In genomic region chr3:45564172-45564571, GRCh38 we compare ENCODE assay signal across 17 cellular contexts. TPM values are rescaled to one million over a fixed set of nuclear protein-coding genes. Genes with fewer than 3 reads are reported as not detected.
DNase-seq lines count a peak whose midpoint lies in the region; ATAC-seq and TF ChIP-seq lines count a peak whose summit lies in the region.
"Had no signal": no experiment of that assay in that cellular context is flagged by ENCODE, and none has a peak within 500 bp of the region (broad histone marks: within the 10 kb centered on the region; RNA-seq: fewer than 3 reads in every experiment).

No MANE protein-coding gene starts in this region.

- DNase-seq in stimulated activated CD4-positive, alpha-beta T cell treated with anti-CD3 and anti-CD28 coated beads, Interleukin-2, amount 100 ng/mL, for 24 hours, result no peak
- no peak for DNase-seq in activated CD8-positive, alpha-beta memory T cell treated with anti-CD3 and anti-CD28 coated beads for 24 hours
- no peak for DNase-seq in suprapubic skin (ENCODE audit: low spot score in 2 of 2)
- DNase-seq: CD4-positive, CD25-positive, alpha-beta regulatory T cell; effector CD8-positive, alpha-beta T cell; foreskin fibroblast; HCEC 1CT; mesenchymal stem cell; NCI-H187 treated with DMSO at 0.1 percent for 48 hours; stomach had no signal

- H3K27me3 ChIP-seq in suprapubic skin, result no peaks in the 10 kb centered on the region
- H3K27me3 ChIP-seq: breast epithelium, SJSA1, stomach had no signal

- no peak overlapping the region for H3K4me3 ChIP-seq in suprapubic skin
- H3K4me3 ChIP-seq: breast epithelium, SJSA1, stomach had no signal

- no peak for TF ChIP-seq CTCF in suprapubic skin (IDR thresholded peaks at IDR 0.05)

- no peak for TF ChIP-seq EP300 in suprapubic skin (IDR thresholded peaks at IDR 0.05)

- H3K27ac ChIP-seq in suprapubic skin, result no peak overlapping the region
- H3K27ac ChIP-seq: breast epithelium, neutrophil, SJSA1, stomach had no signal

- no peak for TF ChIP-seq POLR2A in suprapubic skin (IDR thresholded peaks at IDR 0.05)

- ATAC-seq in GM19328 (IDR thresholded peaks at IDR 0.05; ENCODE audit: unreplicated experiment) (peak; percentile 50), HG02588 (IDR thresholded peaks at IDR 0.05; ENCODE audit: unreplicated experiment) (peak; percentile 59), HG03354 (IDR thresholded peaks at IDR 0.05; ENCODE audit: poor library complexity, severe bottlenecking, unreplicated experiment) (peak; percentile 71), GM18861 (IDR thresholded peaks at IDR 0.05; ENCODE audit: unreplicated experiment) (no peak)

- H3K4me1 ChIP-seq in suprapubic skin, result peaks cover 22% of the 10 kb centered on the region
- H3K4me1 ChIP-seq: SJSA1 had no signal

- H3K9me3 ChIP-seq in suprapubic skin, result no peaks in the 10 kb centered on the region
- H3K9me3 ChIP-seq: neutrophil, SJSA1, stomach had no signal

- no peaks in the 10 kb centered on the region for H3K36me3 ChIP-seq in suprapubic skin
- H3K36me3 ChIP-seq: breast epithelium, neutrophil, SJSA1, stomach had no signal

RNA-seq across cellular contexts. Expression of gene LIMD1, which starts 30.4 kb away (rescaled TPM):
- total RNA-seq in suprapubic skin, result 10 to 100 TPM; 16.6 to 55.4 (median 26.3) TPM
